In the genomic region with DNA sequence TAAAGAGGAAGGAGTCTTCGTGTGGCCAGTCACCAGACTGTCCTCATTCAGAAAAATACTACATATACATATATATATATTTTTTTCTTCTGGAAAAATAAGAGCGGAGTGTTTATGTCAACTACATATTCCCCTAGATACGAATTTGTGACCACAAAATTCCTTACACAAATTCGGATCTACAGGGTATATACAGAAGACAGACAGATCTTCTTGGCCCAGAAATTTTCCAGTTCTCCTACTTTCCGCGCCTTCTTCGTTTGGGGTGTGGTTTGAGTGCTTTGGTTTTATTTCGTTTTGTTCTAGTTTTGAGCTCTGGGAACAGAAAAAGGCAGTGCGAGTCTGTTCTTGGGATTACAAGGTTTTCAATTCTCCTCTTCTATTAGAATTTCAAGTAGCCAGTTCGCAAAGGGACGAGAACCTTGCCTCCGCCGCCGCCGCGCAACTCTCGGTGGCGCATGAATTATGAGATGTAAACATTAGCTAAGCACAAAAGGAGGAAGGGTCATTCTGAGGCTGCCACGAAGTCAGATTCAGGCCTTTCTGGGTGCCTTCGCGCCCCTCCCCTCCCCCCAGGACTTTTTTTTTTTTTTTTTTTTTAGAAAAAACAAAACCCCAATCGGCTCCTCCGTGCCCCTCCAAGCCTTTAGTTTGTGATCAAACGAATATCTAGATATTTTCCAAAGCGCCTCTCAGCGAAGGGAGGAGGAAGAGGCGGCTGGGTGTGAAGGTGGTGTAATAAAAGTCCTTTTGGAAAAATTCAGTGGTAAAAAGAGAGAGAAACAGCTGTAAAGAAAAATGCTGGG, we compare ENCODE assay signal across 11 cellular contexts. TPM values are rescaled to one million over a fixed set of nuclear protein-coding genes. Genes with fewer than 3 reads are reported as not detected.
A peak's percentile ranks its signal among the peaks of the same experiment; 100 is the strongest.
DNase-seq lines count a peak whose midpoint lies in the region; ATAC-seq, FAIRE-seq and TF ChIP-seq lines count a peak whose summit lies in the region.
"Had no signal": no experiment of that assay in that cellular context is flagged by ENCODE, and none has a peak within 500 bp of the region (broad histone marks: within the 10 kb centered on the region; RNA-seq: fewer than 3 reads in every experiment).

No MANE protein-coding gene starts in this region.

- peaks cover 9% of the 10 kb centered on the region for H3K36me3 ChIP-seq in Panc1 (ENCODE audit: control insufficient read depth, insufficient read depth, low read length)
- no peaks in the 10 kb centered on the region for H3K36me3 ChIP-seq in psoas muscle (ENCODE audit: insufficient read depth in 1 of 2, low read depth in 1 of 2)
- H3K36me3 ChIP-seq in OCI-LY7 (ENCODE audit: insufficient read depth, low read length) = peaks cover 5% of the 10 kb centered on the region; the same call in 1 of the 2 replicates

- H3K27me3 ChIP-seq in Panc1 (ENCODE audit: control insufficient read depth, insufficient read depth, low read length) = no peaks in the 10 kb centered on the region
- peaks cover 0 to 95% (median 34%) of the 10 kb centered on the region in 3 donors for H3K27me3 ChIP-seq in psoas muscle (ENCODE audit: insufficient read depth in 3 of 3, low read length in 2 of 3)

- DNase-seq in GM12891 (ENCODE audit: insufficient read length, low spot score) (no peak), Panc1 (ENCODE audit: low read depth, low spot score) (no peak), erythroblast (lab: John Stamatoyannopoulos, UW) (peak; percentile 39 to 43), psoas muscle (no peak), HK-2 (ENCODE audit: unreplicated experiment) (no peak), hippocampal formation (lab: John Stamatoyannopoulos, UW) (no peak), OCI-LY7 (ENCODE audit: low spot score) (no peak)
- no peak for DNase-seq in stimulated activated CD4-positive, alpha-beta T cell treated with anti-CD3 and anti-CD28 coated beads, Interleukin-2, amount 100 ng/mL, for 48 hours
- DNase-seq: activated CD4-positive, CD25-positive, alpha-beta regulatory T cell treated with anti-CD3 and anti-CD28 coated beads, Interleukin-2, amount 50 U/mL, for 72 hours; effector CD4-positive, alpha-beta T cell; NCI-H82 had no signal

- intact Hi-C loops in Panc1 (cut with micrococcal nuclease; ENCODE audit: unreplicated experiment) (no loop called here), psoas muscle (cut with DNase I) (no loop called here), OCI-LY7 (cut with micrococcal nuclease; ENCODE audit: unreplicated experiment) (no loop called here)

- ATAC-seq in Panc1 (no peak), psoas muscle (no peak)

- H4K20me1 ChIP-seq in OCI-LY7 (ENCODE audit: insufficient read depth, low read length) = no peaks in the 10 kb centered on the region

- TF ChIP-seq CTCF in Panc1 (IDR thresholded peaks at IDR 0.05) = no peak
- TF ChIP-seq CTCF in psoas muscle (IDR thresholded peaks at IDR 0.05) = no peak
- TF ChIP-seq CTCF in OCI-LY7 (conservative IDR thresholded peaks at IDR 0.05; ENCODE audit: low read length) = no peak

- BruUV-seq in Panc1 (replicated peaks; lab: Mats Ljungman, UMichigan) (no TSS peak), OCI-LY7 (replicated peaks; lab: Mats Ljungman, UMichigan) (no TSS peak)

- TF ChIP-seq POLR2A in GM12891 (IDR thresholded peaks at IDR 0.05; ENCODE audit: low read depth, low read length) (no peak), erythroblast (IDR thresholded peaks at IDR 0.05; ENCODE audit: low read length) (no peak)

- H3K27ac ChIP-seq in Panc1 (ENCODE audit: low read length) = peak overlapping the region; percentile 99
- peak overlapping the region; percentile 4 for H3K27ac ChIP-seq in psoas muscle
- no peak overlapping the region for H3K27ac ChIP-seq in OCI-LY7 (ENCODE audit: low read depth, low read length, poor library complexity, severe bottlenecking)

- peak; percentile 50 for FAIRE-seq in GM12891 (lab: Jason Lieb, UNC)

- no peak overlapping the region for H3K4me2 ChIP-seq in OCI-LY7 (ENCODE audit: low read length)

- H2AFZ ChIP-seq in OCI-LY7 (ENCODE audit: low read length) = no peak overlapping the region

- H3K4me1 ChIP-seq in Panc1 (ENCODE audit: control insufficient read depth, insufficient read depth, low read length) (peaks cover 76% of the 10 kb centered on the region), psoas muscle (no peaks in the 10 kb centered on the region), OCI-LY7 (ENCODE audit: insufficient read depth, low read length, poor library complexity, severe bottlenecking) (peaks cover 21% of the 10 kb centered on the region)

- peak overlapping the region; percentile 70 to 99 for H3K4me3 ChIP-seq in Panc1 (ENCODE audit: low read depth in 2 of 2, low read length in 2 of 2)
- H3K4me3 ChIP-seq in psoas muscle = peak overlapping the region; percentile 73
- no peak overlapping the region for H3K4me3 ChIP-seq in OCI-LY7 (ENCODE audit: low read depth, low read length, poor library complexity, severe bottlenecking)

- WGBS in psoas muscle, 3 donors = 32 to 46% (median 38%) methylated on average over 27 of the region's 27 CpGs

- in situ Hi-C loops in Panc1 (cut with HindIII; ENCODE audit: low pct_unique_long_range_greater_than_20kb, low sequenced_read_pairs) = no loop called here

- H3K9me3 ChIP-seq in Panc1 (ENCODE audit: control insufficient read depth, insufficient read depth, low read depth, low read length) (no peaks in the 10 kb centered on the region), psoas muscle (no peaks in the 10 kb centered on the region), OCI-LY7 (ENCODE audit: low read length) (no peaks in the 10 kb centered on the region)

- H3K9me2 ChIP-seq in OCI-LY7 (ENCODE audit: insufficient read depth, low read length) = no peaks in the 10 kb centered on the region

- H3K79me2 ChIP-seq in OCI-LY7 (ENCODE audit: insufficient read depth, low read depth, low read length) = peaks cover 6% of the 10 kb centered on the region; the same call in 1 of the 2 replicates

- CTCF ChIA-PET in Panc1 (lab: Charles Lee) = interaction anchor here (0.6 to 0.7 kb wide), 3 partner anchors 244 to 1087 kb away, joined by 4 to 9 read pairs (median 6); no protein-coding TSS in a partner anchor
- CTCF ChIA-PET in OCI-LY7 (lab: Charles Lee; ENCODE audit: unreplicated experiment) = no interaction called here

- POLR2A ChIA-PET in Panc1 (lab: Charles Lee) (interaction anchor here (0.6 to 0.9 kb wide), 3 partner anchors 11 to 34 kb away, joined by 4 to 7 read pairs (median 7); no protein-coding TSS in a partner anchor), OCI-LY7 (lab: Charles Lee) (interaction anchor here (0.6 kb wide), 1 partner anchor 137 kb away, joined by 4 read pairs; no protein-coding TSS in a partner anchor)

TF ChIP-seq in GM12891, 5 proteins besides CTCF, POLR2A, EP300 and RAD21:
- TF ChIP-seq POLR2AphosphoS5 (IDR thresholded peaks at IDR 0.05; ENCODE audit: low read depth, low read length) = no peak
- no peak for TF ChIP-seq POU2F2 (IDR thresholded peaks at IDR 0.05; ENCODE audit: low read depth, low read length)
- no peak for TF ChIP-seq TAF1 (IDR thresholded peaks at IDR 0.05; ENCODE audit: low read depth, low read length)
- TF ChIP-seq PAX5 (IDR thresholded peaks at IDR 0.05; ENCODE audit: insufficient read depth, low read length, severe bottlenecking) = no peak
- TF ChIP-seq SPI1 (IDR thresholded peaks at IDR 0.05; ENCODE audit: low read depth, low read length) = no peak

RNA-seq across cellular contexts. Expression of a gene that starts 1.8 kb away (rescaled TPM):
- 2.6 TPM for polyA plus RNA-seq in GM12891 (2012; ENCODE audit: low read depth, missing spikeins)
- total RNA-seq in Panc1 (2021; ENCODE audit: unreplicated experiment) (27.9 TPM), psoas muscle (1 to 10 TPM in 2 of 4 donors, under 1 TPM in 2; 0.80 to 4.0 (median 1.3) TPM), OCI-LY7 (2022) (8.9 and 9.2 TPM in 2 replicates)
- 19.4 TPM for polyA plus RNA-seq in Panc1 (2012; ENCODE audit: insufficient read length)
- under 1 TPM; 0.38 to 0.89 (median 0.55) TPM for polyA plus RNA-seq in psoas muscle
- total RNA-seq in OCI-LY7 (2014; rRNA removed; shearing (Covaris generic)) = 7.2 and 7.4 TPM in 2 replicates

RNA-seq across cellular contexts. Expression of a gene that starts 10.1 kb away (rescaled TPM):
- 6.2 TPM for polyA plus RNA-seq in GM12891 (2012; ENCODE audit: low read depth, missing spikeins)
- 127 TPM for total RNA-seq in Panc1 (2021; ENCODE audit: unreplicated experiment)
- 113 TPM for polyA plus RNA-seq in Panc1 (2012; ENCODE audit: insufficient read length)
- 1 to 10 TPM; 1.5 to 8.8 (median 1.9) TPM for total RNA-seq in psoas muscle
- 1 to 10 TPM in 2 of 3 donors, under 1 TPM in 1; 0.96 to 1.5 (median 1.4) TPM for polyA plus RNA-seq in psoas muscle
- total RNA-seq in OCI-LY7 (2014; rRNA removed; shearing (Covaris generic)) = 7.7 and 14.0 TPM in 2 replicates
- total RNA-seq in OCI-LY7 (2022) = 13.0 and 14.6 TPM in 2 replicates

RNA-seq across cellular contexts. Expression of a gene that starts 13.6 kb away (rescaled TPM):
- polyA plus RNA-seq in GM12891 (2012; ENCODE audit: low read depth, missing spikeins) = not detected
- 67.2 TPM for total RNA-seq in Panc1 (2021; ENCODE audit: unreplicated experiment)
- 64.4 TPM for polyA plus RNA-seq in Panc1 (2012; ENCODE audit: insufficient read length)
- total RNA-seq in psoas muscle = under 1 TPM in 3 of 4 donors, not detected in 1; 0.17 to 0.71 (median 0.24) TPM
- under 1 TPM; 0.03 to 0.30 (median 0.17) TPM for polyA plus RNA-seq in psoas muscle
- total RNA-seq in OCI-LY7 (2014; rRNA removed; shearing (Covaris generic)) = not detected in 2 replicates
- not detected in 2 replicates for total RNA-seq in OCI-LY7 (2022)

RNA-seq across cellular contexts. Expression of a gene that starts 24.8 kb away (rescaled TPM):
- 0.12 TPM for polyA plus RNA-seq in GM12891 (2012; ENCODE audit: low read depth, missing spikeins)
- total RNA-seq in Panc1 (2021; ENCODE audit: unreplicated experiment) (196 TPM), psoas muscle (1 to 10 TPM in 2 of 4 donors, under 1 TPM in 2; 0.66 to 3.3 (median 1.2) TPM), OCI-LY7 (2022) (not detected in 2 replicates)
- polyA plus RNA-seq in Panc1 (2012; ENCODE audit: insufficient read length) = 167 TPM
- 1 to 10 TPM in 2 of 3 donors, under 1 TPM in 1; 0.80 to 1.6 (median 1.2) TPM for polyA plus RNA-seq in psoas muscle
- 0.41 TPM in 1 of 2 replicates, not detected in the other for total RNA-seq in OCI-LY7 (2014; rRNA removed; shearing (Covaris generic))

RNA-seq across cellular contexts. Expression of a gene that starts 30.9 kb away (rescaled TPM):
- polyA plus RNA-seq in GM12891 (2012; ENCODE audit: low read depth, missing spikeins) = 2.3 TPM
- total RNA-seq in Panc1 (2021; ENCODE audit: unreplicated experiment) (44.0 TPM), psoas muscle (1 to 10 TPM in 3 of 4 donors, under 1 TPM in 1; 0.85 to 2.0 (median 1.2) TPM), OCI-LY7 (2022) (16.3 and 17.0 TPM in 2 replicates)
- polyA plus RNA-seq in Panc1 (2012; ENCODE audit: insufficient read length) = 36.5 TPM
- polyA plus RNA-seq in psoas muscle = 1 to 10 TPM; 1.6 to 3.0 (median 2.8) TPM
- 6.3 and 9.2 TPM in 2 replicates for total RNA-seq in OCI-LY7 (2014; rRNA removed; shearing (Covaris generic))

Comparison
In these comparisons a context has a peak if more than half of its experiments do, and no peak if none do; other contexts are left out.
1. DNase-seq: peak in erythroblast (2 of 2); none in GM12891 (single experiment), Panc1 (single experiment), psoas muscle (0 of 2), HK-2 (single experiment), hippocampal formation (0 of 2), OCI-LY7 (single experiment) and stimulated activated CD4-positive, alpha-beta T cell treated with anti-CD3 and anti-CD28 coated beads, Interleukin-2, amount 100 ng/mL, for 48 hours (0 of 2).
2. RNA of a gene that starts 13.6 kb away (total RNA-seq): 67.2 TPM in Panc1 (single experiment); 0.17 to 0.71 TPM in psoas muscle and not detected in OCI-LY7; every median in the first group is over 10 times any median in the second.